Comparison of ENCODE assay signal across 1 cellular context in genomic region chr6:30686908-30687658, GRCh38.
TF ChIP-seq lines count a peak whose summit lies in the region.

No MANE protein-coding gene starts in this region.

TF ChIP-seq in HepG2, 621 proteins besides CTCF, POLR2A, EP300 and RAD21 (continued from another document and continues in another):
- TF ChIP-seq ZBTB39 (CRISPR knock-in tag; IDR thresholded peaks at IDR 0.05) (no peak), ZKSCAN1 (IDR thresholded peaks at IDR 0.05; ENCODE audit: low read length) (no peak), SRY (CRISPR knock-in tag; IDR thresholded peaks at IDR 0.05) (no peak; the same call in 1 of the 2 replicates), SNAPC5 (CRISPR knock-in tag; IDR thresholded peaks at IDR 0.05; ENCODE audit: borderline replicate concordance) (no peak), MYPOP (CRISPR knock-in tag; IDR thresholded peaks at IDR 0.05) (0 out of 2 replicates have a peak, but pooled peaks have one; percentile 27), ZBTB20 (CRISPR knock-in tag; IDR thresholded peaks at IDR 0.05; ENCODE audit: borderline replicate concordance, low read depth) (no peak), ZNF546 (CRISPR knock-in tag; conservative IDR thresholded peaks at IDR 0.05) (no peak), ZNF326 (CRISPR knock-in tag; IDR thresholded peaks at IDR 0.05; ENCODE audit: borderline replicate concordance) (no peak; the same call in 1 of the 2 replicates), ZFP1 (CRISPR knock-in tag; IDR thresholded peaks at IDR 0.05) (no peak), RFXAP (CRISPR knock-in tag; IDR thresholded peaks at IDR 0.05; ENCODE audit: borderline replicate concordance) (no peak), NFATC3 (CRISPR knock-in tag; IDR thresholded peaks at IDR 0.05) (0 out of 2 replicates have a peak, but pooled peaks have one; percentile 54), ELF3 (CRISPR knock-in tag; IDR thresholded peaks at IDR 0.05) (no peak), NCOA2 (CRISPR knock-in tag; IDR thresholded peaks at IDR 0.05) (no peak), CHD4 (IDR thresholded peaks at IDR 0.05; ENCODE audit: borderline replicate concordance, low read length) (no peak), ZNF570 (CRISPR knock-in tag; IDR thresholded peaks at IDR 0.05; ENCODE audit: borderline replicate concordance) (peak; percentile 2; the same call in 1 of the 2 replicates), JUN (CRISPR knock-in tag; IDR thresholded peaks at IDR 0.05) (no peak), ZNF547 (CRISPR knock-in tag; IDR thresholded peaks at IDR 0.05) (peak; percentile 70), SSRP1 (CRISPR knock-in tag; IDR thresholded peaks at IDR 0.05) (no peak), ZNF550 (CRISPR knock-in tag; IDR thresholded peaks at IDR 0.05; ENCODE audit: borderline replicate concordance) (no peak), ELF1 (CRISPR knock-in tag; IDR thresholded peaks at IDR 0.05) (no peak), E2F5 (CRISPR knock-in tag; conservative IDR thresholded peaks at IDR 0.05) (no peak), ZNF646 (CRISPR knock-in tag; IDR thresholded peaks at IDR 0.05) (no peak), ZBTB26 (CRISPR knock-in tag; IDR thresholded peaks at IDR 0.05; ENCODE audit: borderline replicate concordance) (0 out of 2 replicates have a peak, but pooled peaks have one; percentile 25), TCF12 (IDR thresholded peaks at IDR 0.05) (no peak), TCF12 (CRISPR knock-in tag; IDR thresholded peaks at IDR 0.05) (peak; percentile 46; the same call in 1 of the 2 replicates), MTA1 (CRISPR knock-in tag; IDR thresholded peaks at IDR 0.05; ENCODE audit: borderline replicate concordance) (peak; percentile 52), PCBP2 (optimal IDR thresholded peaks at IDR 0.05; ENCODE audit: low read depth, low read length, poor library complexity, severe bottlenecking) (peak; percentile 83), ZNF639 (CRISPR knock-in tag; conservative IDR thresholded peaks at IDR 0.05) (0 out of 2 replicates have a peak, but pooled peaks have one; percentile 26), NR0B2 (CRISPR knock-in tag; IDR thresholded peaks at IDR 0.05) (peak; percentile 23; the same call in 1 of the 2 replicates), CAMTA2 (CRISPR knock-in tag; IDR thresholded peaks at IDR 0.05; ENCODE audit: borderline replicate concordance) (0 out of 2 replicates have a peak, but pooled peaks have one; percentile 66), ZFYVE20 (CRISPR knock-in tag; IDR thresholded peaks at IDR 0.05; ENCODE audit: borderline replicate concordance, low read depth) (no peak), TBL1XR1 (IDR thresholded peaks at IDR 0.05; ENCODE audit: borderline replicate concordance, low read length, partially characterized antibody) (no peak), RCOR2 (CRISPR knock-in tag; IDR thresholded peaks at IDR 0.05) (no peak), ARID3A (IDR thresholded peaks at IDR 0.05; ENCODE audit: low read depth, low read length) (no peak), ZNF44 (CRISPR knock-in tag; IDR thresholded peaks at IDR 0.05) (no peak), ZNF569 (CRISPR knock-in tag; IDR thresholded peaks at IDR 0.05; ENCODE audit: borderline replicate concordance) (no peak), STAT6 (CRISPR knock-in tag; IDR thresholded peaks at IDR 0.05; ENCODE audit: borderline replicate concordance) (no peak), NPAS2 (CRISPR knock-in tag; IDR thresholded peaks at IDR 0.05; ENCODE audit: borderline replicate concordance) (no peak), SOX5 (CRISPR knock-in tag; IDR thresholded peaks at IDR 0.05; ENCODE audit: borderline replicate concordance) (peak; percentile 74), GRHL1 (CRISPR knock-in tag; conservative IDR thresholded peaks at IDR 0.05) (no peak), KDM5A (IDR thresholded peaks at IDR 0.05; ENCODE audit: borderline replicate concordance, low read length) (no peak)
